ENCODE assay signal across 8 cellular contexts in genomic region chr12:124517260-124518050, GRCh38. TPM values are rescaled to one million over a fixed set of nuclear protein-coding genes. Genes with fewer than 3 reads are reported as not detected.
DNase-seq lines count a peak whose midpoint lies in the region; ATAC-seq, FAIRE-seq and TF ChIP-seq lines count a peak whose summit lies in the region.

No MANE protein-coding gene starts in this region.

- peaks cover 11% of the 10 kb centered on the region for H3K9me1 ChIP-seq in keratinocyte (ENCODE audit: control insufficient read depth, extremely low read depth, insufficient read depth, low read length)

- dilution Hi-C loops in keratinocyte (cut with MboI; ENCODE audit: extremely low pct_ligation_motif_present, low sequenced_read_pairs): no loop called here

- H4K20me1 ChIP-seq in keratinocyte (ENCODE audit: control insufficient read depth, extremely low read depth, insufficient read depth, low read length): peaks cover 12% of the 10 kb centered on the region

- TF ChIP-seq CTCF in body of pancreas (IDR thresholded peaks at IDR 0.05) (no peak), keratinocyte (optimal IDR thresholded peaks at IDR 0.05 in 1 of 3, IDR thresholded peaks at IDR 0.05 in 1 of 3, conservative IDR thresholded peaks at IDR 0.05 in 1 of 3; ENCODE audit: extremely low read depth in 1 of 3, insufficient read depth in 2 of 3, low read length in 3 of 3) (no peak), spleen (IDR thresholded peaks at IDR 0.05 in 8 of 11, conservative IDR thresholded peaks at IDR 0.05 in 3 of 11) (no peak)

- H3K4me3 ChIP-seq in ACC112 (ENCODE audit: low read depth, low read length) (peak overlapping the region; percentile 70), body of pancreas (no peak overlapping the region), keratinocyte (ENCODE audit: control insufficient read depth in 2 of 3, extremely low read depth in 1 of 3, insufficient read depth in 2 of 3, low read depth in 1 of 3, low read length in 3 of 3) (peak overlapping the region; percentile 62 to 78 (median 75)), spleen (peak overlapping the region in 6 of 8 donors; percentile 0 to 48 (median 13))

- H3K4me2 ChIP-seq in keratinocyte (ENCODE audit: control insufficient read depth, extremely low read depth, insufficient read depth, low read depth, low read length): peak overlapping the region; percentile 97

- no peaks in the 10 kb centered on the region for H3K36me3 ChIP-seq in ACC112 (ENCODE audit: insufficient read depth, low read length)
- H3K36me3 ChIP-seq in body of pancreas (replicated peaks in 1 of 2; ENCODE audit: insufficient read depth in 1 of 2, low read depth in 2 of 2): no peaks in the 10 kb centered on the region
- H3K36me3 ChIP-seq in keratinocyte (ENCODE audit: control insufficient read depth in 2 of 2, extremely low read depth in 1 of 2, insufficient read depth in 2 of 2, low read length in 2 of 2): peaks cover 0 to 10% of the 10 kb centered on the region in 2 experiments
- peaks cover 0 to 32% (median 0%) of the 10 kb centered on the region in 6 donors for H3K36me3 ChIP-seq in spleen

- H3K4me1 ChIP-seq in ACC112 (ENCODE audit: control insufficient read depth, insufficient read depth, low read length, unreplicated experiment) (peaks cover 45% of the 10 kb centered on the region), body of pancreas (peaks cover 70% of the 10 kb centered on the region), keratinocyte (ENCODE audit: control insufficient read depth, extremely low read depth, insufficient read depth, low read length) (peaks cover 63% of the 10 kb centered on the region), spleen (peaks cover 39 to 100% (median 81%) of the 10 kb centered on the region in 6 donors)

- H2AFZ ChIP-seq in ACC112 (ENCODE audit: low read length, unreplicated experiment) (no peak overlapping the region), keratinocyte (ENCODE audit: control insufficient read depth, low read length) (no peak overlapping the region)

- intact Hi-C loops in body of pancreas (cut with DNase I) (no loop called here), spleen (cut with DNase I; ENCODE audit: low total_unique reads) (no loop called here)

- WGBS in body of pancreas, 2 donors: 6 to 14% methylated on average over 18 to 46 of the region's 47 CpGs
- WGBS in spleen, 5 donors: 40 to 60% (median 41%) methylated on average over 24 to 47 of the region's 47 CpGs

- DNase-seq in NCI-H146 treated with DMSO at 0.1 percent for 48 hours (lab: John Stamatoyannopoulos, UW; ENCODE audit: unreplicated experiment): peak; percentile 63
- DNase-seq in body of pancreas: peak; percentile 87 to 93 (median 90)
- no peak for DNase-seq in keratinocyte (ENCODE audit: low read depth, low spot score)
- no peak for DNase-seq in spleen
- DNase-seq in activated effector memory CD4-positive, alpha-beta T cell treated with Interleukin-2 at 50 U/mL for 16 hours: no peak
- no peak for DNase-seq in activated CD4-positive, alpha-beta T cell treated with anti-CD3 and anti-CD28 coated beads for 4 hours

- H3K27me3 ChIP-seq in ACC112 (ENCODE audit: insufficient read depth, low read length) (no peaks in the 10 kb centered on the region), body of pancreas (no peaks in the 10 kb centered on the region), keratinocyte (ENCODE audit: control insufficient read depth, extremely low read depth, insufficient read depth, low read length) (no peaks in the 10 kb centered on the region), spleen (replicated peaks in 1 of 7) (no peaks in the 10 kb centered on the region)

- peak; percentile 27 for ATAC-seq in body of pancreas
- ATAC-seq in GM18870 (IDR thresholded peaks at IDR 0.05; ENCODE audit: unreplicated experiment): no peak

- FAIRE-seq in keratinocyte (lab: Jason Lieb, UNC): peak; percentile 75

- peak overlapping the region; percentile 94 for H3K9ac ChIP-seq in keratinocyte (ENCODE audit: control insufficient read depth, extremely low read depth, insufficient read depth, low read length)

- no peak for TF ChIP-seq POLR2A in body of pancreas (IDR thresholded peaks at IDR 0.05)
- no peak for TF ChIP-seq POLR2A in spleen (IDR thresholded peaks at IDR 0.05)

- H3K9me3 ChIP-seq in body of pancreas: no peaks in the 10 kb centered on the region
- no peaks in the 10 kb centered on the region for H3K9me3 ChIP-seq in keratinocyte (ENCODE audit: control insufficient read depth, low read depth, low read length)
- H3K9me3 ChIP-seq in spleen: no peaks in the 10 kb centered on the region

- peak overlapping the region; percentile 96 for H3K27ac ChIP-seq in ACC112 (ENCODE audit: low read depth, low read length)
- H3K27ac ChIP-seq in body of pancreas: peak overlapping the region; percentile 96 to 98 (median 96)
- peak overlapping the region; percentile 97 for H3K27ac ChIP-seq in keratinocyte (ENCODE audit: control insufficient read depth, insufficient read depth, low read length)
- H3K27ac ChIP-seq in spleen: peak overlapping the region; percentile 67 to 93 (median 84)

- peaks cover 63% of the 10 kb centered on the region for H3K79me2 ChIP-seq in ACC112 (ENCODE audit: control insufficient read depth, insufficient read depth, low read length, unreplicated experiment)
- H3K79me2 ChIP-seq in keratinocyte (ENCODE audit: control insufficient read depth, insufficient read depth, low read length): peaks cover 59% of the 10 kb centered on the region

RNA-seq across cellular contexts. Expression of gene NCOR2, which starts 50.0 kb away (rescaled TPM):
- total RNA-seq in body of pancreas (100 to 1,000 TPM in 1 of 2 donors, 10 to 100 TPM in 1; 53.7 to 397 TPM), spleen (100 to 1,000 TPM; 145 to 236 (median 174) TPM)
- polyA plus RNA-seq in keratinocyte (4.7 to 10.3 TPM (median 5.0 TPM) in 3 replicates), spleen (10 to 100 TPM; 13.2 to 60.6 (median 17.2) TPM)
- polyA plus RNA-seq in keratinocyte (2011; ENCODE audit: low read depth): 31.0 TPM
- 6.5 and 20.0 TPM in 2 replicates for polyA plus RNA-seq in keratinocyte (2011; cell fraction: cytosol; rRNA removed)
- polyA plus RNA-seq in keratinocyte (2011; cell fraction: nucleus; rRNA removed): 43.3 and 69.5 TPM in 2 replicates
- 35.3 and 75.7 TPM in 2 replicates for polyA plus RNA-seq in keratinocyte (2012; ENCODE audit: low replicate concordance)
- 19.3 to 59.5 TPM (median 23.6 TPM) in 3 replicates for polyA minus RNA-seq in keratinocyte
- 40.7 TPM for polyA minus RNA-seq in keratinocyte (2011; cell fraction: cytosol; rRNA and poly(A)+ RNA removed)
- 50.3 and 64.5 TPM in 2 replicates for polyA minus RNA-seq in keratinocyte (2011; cell fraction: nucleus; rRNA and poly(A)+ RNA removed)

Comparison
In these comparisons a context has a peak if more than half of its experiments do, and no peak if none do; other contexts are left out.
1. H3K4me3 ChIP-seq: peak in ACC112 (single experiment), keratinocyte (3 of 3) and spleen (6 of 8); none in body of pancreas (0 of 2).
2. DNase-seq: peak in NCI-H146 treated with DMSO at 0.1 percent for 48 hours (single experiment) and body of pancreas (4 of 4); none in keratinocyte (single experiment), spleen (single experiment), activated effector memory CD4-positive, alpha-beta T cell treated with Interleukin-2 at 50 U/mL for 16 hours (single experiment) and activated CD4-positive, alpha-beta T cell treated with anti-CD3 and anti-CD28 coated beads for 4 hours (0 of 2).
3. Peak in every context shown above with its lines, with median percentiles within 50 percentile points of each other: H3K27ac ChIP-seq.